In the genomic region with DNA sequence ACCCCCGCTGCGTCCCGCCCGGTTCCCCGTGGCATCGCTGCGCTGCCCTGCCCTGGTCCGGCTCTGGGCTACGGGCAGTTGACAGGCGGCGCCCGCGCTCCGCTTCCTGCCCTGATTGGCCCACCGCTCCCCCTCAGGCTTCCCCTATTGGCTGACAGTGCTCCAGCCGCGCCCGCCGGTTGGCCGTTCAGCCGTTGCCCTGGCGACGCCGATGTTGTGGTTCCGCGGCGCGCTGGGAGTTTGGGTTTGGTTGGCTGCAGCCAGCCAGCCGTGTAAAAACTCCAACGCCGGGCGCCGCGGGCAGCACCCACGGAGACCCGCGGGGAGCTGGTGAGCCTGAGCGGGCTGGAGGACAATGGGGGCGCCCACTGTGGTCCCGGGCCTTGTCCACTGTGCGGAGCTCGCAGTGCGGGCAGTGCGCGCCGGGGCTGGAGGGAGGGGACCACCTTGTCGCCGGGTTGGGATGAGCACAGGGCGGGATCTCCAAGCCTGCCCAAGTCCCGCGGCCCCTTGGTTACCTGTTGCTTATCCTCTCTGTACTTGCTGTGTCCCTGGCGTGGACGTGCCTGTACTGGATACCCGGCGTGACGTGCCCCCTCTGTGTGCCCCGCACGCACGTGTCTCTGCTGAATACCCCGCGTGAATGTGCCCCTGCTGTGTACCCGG, we compare ENCODE assay signal across 8 cellular contexts. TPM values are rescaled to one million over a fixed set of nuclear protein-coding genes. Genes with fewer than 3 reads are reported as not detected.
DNase-seq lines count a peak whose midpoint lies in the region; ATAC-seq and TF ChIP-seq lines count a peak whose summit lies in the region.

TSS of gene C7orf57 (plus strand) at position 243 of the 666 bp plus-strand sequence. CDS start 766 bp downstream, outside the sequence.

- TF ChIP-seq CTCF in HL-60 (IDR thresholded peaks at IDR 0.05; ENCODE audit: insufficient read depth, low read length) (no peak), PC-9 (conservative IDR thresholded peaks at IDR 0.05) (no peak; the same call in 1 of the 2 replicates), fibroblast of villous mesenchyme (IDR thresholded peaks at IDR 0.05; ENCODE audit: insufficient read depth, low read depth, low read length) (no peak), nephron (IDR thresholded peaks at IDR 0.05; ENCODE audit: unreplicated experiment in 3 of 3) (no peak)

- H3K9me3 ChIP-seq in PC-9 (ENCODE audit: insufficient read depth, low read depth), result no peaks in the 10 kb centered on the region

- no peak within 1 kb of the TSS for H3K27ac ChIP-seq in HL-60 (replicated peaks)
- no peak within 1 kb of the TSS for H3K27ac ChIP-seq in PC-9

- peak within 1 kb of the TSS; percentile 25 for H3K4me3 ChIP-seq in HL-60 (replicated peaks; ENCODE audit: insufficient read depth, low read length)
- H3K4me3 ChIP-seq in PC-9, result peak within 1 kb of the TSS; percentile 59
- H3K4me3 ChIP-seq in fibroblast of villous mesenchyme (ENCODE audit: low read depth, low read length), result peak within 1 kb of the TSS; percentile 66

- peak within 1 kb of the TSS; percentile 88 to 90 (median 90) for H3K4me3 Mint-ChIP-seq in nephron
- peak within 1 kb of the TSS; percentile 77 for H3K4me3 Mint-ChIP-seq in stimulated activated memory B cell treated with anti-CD40 and anti-IgM and Interleukin-4, amounts not matched to agents 10 μg/mL and 1 μg/mL and 100 μg/mL, for 72 hours

- no peaks in the 10 kb centered on the region for H3K36me3 Mint-ChIP-seq in nephron (ENCODE audit: low read depth)
- no peaks in the 10 kb centered on the region for H3K36me3 Mint-ChIP-seq in stimulated activated memory B cell treated with anti-CD40 and anti-IgM and Interleukin-4, amounts not matched to agents 10 μg/mL and 1 μg/mL and 100 μg/mL, for 72 hours

- H3K9me2 ChIP-seq in PC-9 (ENCODE audit: insufficient read depth), result no peaks in the 10 kb centered on the region

- peak; percentile 78 for DNase-seq in COR-L47 (lab: John Stamatoyannopoulos, UW)
- DNase-seq in HL-60 (ENCODE audit: low read depth in 1 of 2, low spot score in 1 of 2), result peak; percentile 35 to 60
- peak; percentile 71 to 91 for DNase-seq in PC-9
- peak; percentile 82 for DNase-seq in activated effector memory CD4-positive, alpha-beta T cell treated with Interleukin-2 at 50 U/mL for 16 hours
- peak; percentile 86 for DNase-seq in fibroblast of villous mesenchyme (ENCODE audit: low read depth)

- no peaks in the 10 kb centered on the region for H3K36me3 ChIP-seq in PC-9 (ENCODE audit: low read depth)

- ATAC-seq in GM21360 (IDR thresholded peaks at IDR 0.05; ENCODE audit: unreplicated experiment), result peak; percentile 98
- peak; percentile 95 for ATAC-seq in stimulated activated memory B cell treated with anti-CD40 and anti-IgM and Interleukin-4, amounts not matched to agents 10 μg/mL and 1 μg/mL and 100 μg/mL, for 72 hours

- H3K4me1 ChIP-seq in PC-9 (replicated peaks; ENCODE audit: insufficient read depth), result peaks cover 4% of the 10 kb centered on the region; the same call in 1 of the 2 replicates

- intact Hi-C loops in PC-9 (cut with micrococcal nuclease; ENCODE audit: unreplicated experiment), result loop anchor here (2.0 kb wide), 1 partner anchor 53 kb away; the partner anchor contains the start of gene UPP1

- POLR2A ChIA-PET in PC-9 (lab: Charles Lee; ENCODE audit: unreplicated experiment), result interaction anchor here (0.6 kb wide), 1 partner anchor 18 kb away, joined by 6 read pairs; no protein-coding TSS in a partner anchor

- H3K9me3 Mint-ChIP-seq in nephron, result no peaks in the 10 kb centered on the region
- peaks cover 2% of the 10 kb centered on the region for H3K9me3 Mint-ChIP-seq in stimulated activated memory B cell treated with anti-CD40 and anti-IgM and Interleukin-4, amounts not matched to agents 10 μg/mL and 1 μg/mL and 100 μg/mL, for 72 hours

- peaks cover 19% of the 10 kb centered on the region for H3K4me1 Mint-ChIP-seq in nephron
- H3K4me1 Mint-ChIP-seq in stimulated activated memory B cell treated with anti-CD40 and anti-IgM and Interleukin-4, amounts not matched to agents 10 μg/mL and 1 μg/mL and 100 μg/mL, for 72 hours, result peaks cover 10% of the 10 kb centered on the region

- no peaks in the 10 kb centered on the region for H3K79me2 ChIP-seq in PC-9 (ENCODE audit: low read depth)

- no peaks in the 10 kb centered on the region for H4K20me1 ChIP-seq in PC-9 (ENCODE audit: insufficient read depth)

- peaks cover 79% of the 10 kb centered on the region for H3K27me3 Mint-ChIP-seq in nephron (ENCODE audit: low read depth)
- peaks cover 54% of the 10 kb centered on the region for H3K27me3 Mint-ChIP-seq in stimulated activated memory B cell treated with anti-CD40 and anti-IgM and Interleukin-4, amounts not matched to agents 10 μg/mL and 1 μg/mL and 100 μg/mL, for 72 hours

- peak within 1 kb of the TSS; percentile 77 for H2AFZ ChIP-seq in PC-9

- H3K27me3 ChIP-seq in HL-60 (ENCODE audit: insufficient read depth, poor library complexity, severe bottlenecking) (peaks cover 43% of the 10 kb centered on the region), PC-9 (ENCODE audit: insufficient read depth, low read depth) (peaks cover 18% of the 10 kb centered on the region)

- H3K4me2 ChIP-seq in PC-9, result peak within 1 kb of the TSS; percentile 91

- H3K27ac Mint-ChIP-seq in nephron, result no peak within 1 kb of the TSS
- H3K27ac Mint-ChIP-seq in stimulated activated memory B cell treated with anti-CD40 and anti-IgM and Interleukin-4, amounts not matched to agents 10 μg/mL and 1 μg/mL and 100 μg/mL, for 72 hours, result peak within 1 kb of the TSS; percentile 28

- H3F3A ChIP-seq in PC-9 (ENCODE audit: insufficient read depth, low read depth), result no peaks in the 10 kb centered on the region

- CTCF ChIA-PET in PC-9 (lab: Charles Lee), result no interaction called here

- BruUV-seq in PC-9 (replicated peaks; lab: Mats Ljungman, UMichigan), result no TSS peak

RNA-seq across cellular contexts. Expression of gene C7orf57, which starts in this region (rescaled TPM):
- total RNA-seq in PC-9 (2021), result 0.90 and 2.5 TPM in 2 replicates
- total RNA-seq in fibroblast of villous mesenchyme, result under 0.01 and 0.43 TPM in 2 replicates

Comparison
In these comparisons a context has a peak if more than half of its experiments do, and no peak if none do; other contexts are left out.
1. Peak in DNase-seq and H3K4me3 ChIP-seq in fibroblast of villous mesenchyme; RNA of the gene not detected or under 1 TPM.